1 cellular context compared by ENCODE assay signal in genomic region chrX:110569506-110569905, GRCh38.
TF ChIP-seq lines count a peak whose summit lies in the region.

No MANE protein-coding gene starts in this region.

TF ChIP-seq in HepG2, 621 proteins besides CTCF, POLR2A, EP300 and RAD21 (continued from another document):
- TF ChIP-seq HMGXB3 (CRISPR knock-in tag; IDR thresholded peaks at IDR 0.05; ENCODE audit: borderline replicate concordance): no peak
- TF ChIP-seq TIGD3 (CRISPR knock-in tag; IDR thresholded peaks at IDR 0.05; ENCODE audit: borderline replicate concordance): no peak
- no peak for TF ChIP-seq POLR2AphosphoS2 (IDR thresholded peaks at IDR 0.05; ENCODE audit: low read depth, low read length)
